ENCODE assay signal across 9 cellular contexts in genomic region chr11:64743591-64744543, GRCh38. TPM values are rescaled to one million over a fixed set of nuclear protein-coding genes. Genes with fewer than 3 reads are reported as not detected.
DNase-seq lines count a peak whose midpoint lies in the region; ATAC-seq, FAIRE-seq and TF ChIP-seq lines count a peak whose summit lies in the region.
"Had no signal": no experiment of that assay in that cellular context is flagged by ENCODE, and none has a peak within 500 bp of the region (broad histone marks: within the 10 kb centered on the region; RNA-seq: fewer than 3 reads in every experiment).

Gene RASGRP2 (minus strand): TSS chr11:64744142. CDS start chr11:64742866, 1,276 bp downstream.

- POLR2A ChIA-PET in GM12878 (lab: Charles Lee), result interaction anchor here (0.8 kb wide), 1 partner anchor 28 kb away, joined by 4 read pairs; no protein-coding TSS in a partner anchor

- H3K27ac ChIP-seq in BLaER1, result peak within 1 kb of the TSS; percentile 99
- no peak within 1 kb of the TSS for H3K27ac ChIP-seq in GM12878 (ENCODE audit: control insufficient read depth, insufficient read depth)

- intact Hi-C loops in GM12878 (cut with micrococcal nuclease; ENCODE audit: unreplicated experiment), result loop anchor here (1.0 to 2.0 kb wide), 5 partner anchors 23 to 295 kb away; no protein-coding TSS in a partner anchor

- H3K4me1 ChIP-seq in BLaER1, result peaks cover 50% of the 10 kb centered on the region
- H3K4me1 ChIP-seq in GM12878 (ENCODE audit: control insufficient read depth, insufficient read depth, low read length), result peaks cover 29% of the 10 kb centered on the region

- TSS peak; percentile 68 for BruUV-seq in GM12878 (replicated peaks; lab: Mats Ljungman, UMichigan)

- H3K4me3 ChIP-seq in BLaER1, result peak within 1 kb of the TSS; percentile 75
- H3K4me3 ChIP-seq in GM12878, result peak within 1 kb of the TSS; percentile 68

- peak; percentile 55 for TF ChIP-seq RAD21 in GM12878 (IDR thresholded peaks at IDR 0.05; ENCODE audit: insufficient read depth, low read depth, low read length)

- H3K36me3 ChIP-seq in BLaER1, result peaks cover 25% of the 10 kb centered on the region
- no peaks in the 10 kb centered on the region for H3K36me3 ChIP-seq in GM12878 (ENCODE audit: control insufficient read depth in 2 of 2, insufficient read depth in 2 of 2, low read length in 1 of 2)

- SMC1A ChIA-PET in GM12878 (lab: Charles Lee; ENCODE audit: uncharacterized antibody, unreplicated experiment), result interaction anchor here (0.8 to 3.2 kb wide), 5 partner anchors 19 to 55 kb away, joined by 3 to 15 read pairs (median 8); no protein-coding TSS in a partner anchor

- in situ Hi-C loops in GM12878 (cut with MboI), result no loop called here

- TF ChIP-seq CTCF in GM12878 (IDR thresholded peaks at IDR 0.05 in 2 of 3, conservative IDR thresholded peaks at IDR 0.05 in 1 of 3; ENCODE audit: control insufficient read depth in 2 of 3, extremely low read depth in 1 of 3, insufficient read depth in 1 of 3, low read depth in 3 of 3, low read length in 3 of 3), result peak; percentile 67 to 84 (median 74)

- H3K27me3 ChIP-seq in BLaER1 (no peaks in the 10 kb centered on the region), GM12878 (replicated peaks in 1 of 2; ENCODE audit: control insufficient read depth in 2 of 2, insufficient read depth in 2 of 2, low read length in 1 of 2) (peaks cover 0 to 5% of the 10 kb centered on the region in 2 experiments; a peak in 3 of 4 replicates)

- peak; percentile 65 for ATAC-seq in GM12878
- no peak for ATAC-seq in HG03135 (IDR thresholded peaks at IDR 0.05; ENCODE audit: unreplicated experiment)

- no peak; the same call in 1 of the 2 replicates for TF ChIP-seq POLR2A in GM12878 (IDR thresholded peaks at IDR 0.05; ENCODE audit: low read depth, low read length)

- DNase-seq in HK-2 (ENCODE audit: unreplicated experiment) (peak; percentile 52), T-helper 9 cell (peak; percentile 90), GM12878 (ENCODE audit: low read depth, low spot score) (no peak), iPS-NIHi7 (ENCODE audit: extremely low spot score) (peak; percentile 71), NCI-H187 (lab: John Stamatoyannopoulos, UW) (no peak)
- peak; percentile 48 to 82 (median 65) for DNase-seq in stimulated activated CD4-positive, alpha-beta T cell treated with anti-CD3 and anti-CD28 coated beads, Interleukin-12 subunit alpha, Interleukin-12 subunit beta, amount 100 ng/mL, for 48 hours (ENCODE audit: low read depth in 2 of 3, low spot score in 1 of 3)

- no peak for TF ChIP-seq EP300 in GM12878 (IDR thresholded peaks at IDR 0.05; ENCODE audit: borderline replicate concordance in 1 of 2, control insufficient read depth in 1 of 2, low read depth in 2 of 2, low read length in 2 of 2)

- H2AFZ ChIP-seq in GM12878 (ENCODE audit: control insufficient read depth, low read depth, low read length), result peak within 1 kb of the TSS; percentile 77; the same call in 1 of the 2 replicates

- H3K4me2 ChIP-seq in BLaER1 (peak within 1 kb of the TSS; percentile 98), GM12878 (ENCODE audit: control insufficient read depth, insufficient read depth) (peak within 1 kb of the TSS; percentile 98)

- CTCF ChIA-PET in GM12878 (lab: Yijun Ruan, JAX), result interaction anchor here (0.6 to 9.7 kb wide), 29 partner anchors 9 to 1968 kb away, joined by 3 to 86 read pairs (median 4); partner anchors contain the start of genes PRDX5 and SF1

- FAIRE-seq in GM12878 (lab: Jason Lieb, UNC), result peak; percentile 13

- RAD21 ChIA-PET in GM12878 (lab: Charles Lee; ENCODE audit: unreplicated experiment), result interaction anchor here (0.6 to 3.6 kb wide), 9 partner anchors 17 to 105 kb away, joined by 3 to 21 read pairs (median 4); partner anchors contain the start of genes MEN1 and SF1

- 2% methylated on average over 56 of the region's 57 CpGs for WGBS in GM12878 (ENCODE audit: insufficient coverage, insufficient replicate concordance, low lambda C conversion rate, missing lambda C conversion rate)

- no peaks in the 10 kb centered on the region for H3K79me2 ChIP-seq in GM12878 (ENCODE audit: control insufficient read depth, insufficient read depth, low read length)

- H4K20me1 ChIP-seq in BLaER1 (peaks cover 39% of the 10 kb centered on the region), GM12878 (ENCODE audit: control insufficient read depth, insufficient read depth) (no peaks in the 10 kb centered on the region)

- H3K9ac ChIP-seq in BLaER1 (peak within 1 kb of the TSS; percentile 91), GM12878 (ENCODE audit: control insufficient read depth, insufficient read depth, low read length) (peak within 1 kb of the TSS; percentile 34)

- no peaks in the 10 kb centered on the region for H3K9me3 ChIP-seq in BLaER1
- no peaks in the 10 kb centered on the region for H3K9me3 ChIP-seq in GM12878 (replicated peaks; ENCODE audit: control insufficient read depth, insufficient read depth, low read length)

TF ChIP-seq in GM12878, 131 proteins besides CTCF, POLR2A, EP300 and RAD21 (continues in another document):
- TF ChIP-seq, protein P1, sequence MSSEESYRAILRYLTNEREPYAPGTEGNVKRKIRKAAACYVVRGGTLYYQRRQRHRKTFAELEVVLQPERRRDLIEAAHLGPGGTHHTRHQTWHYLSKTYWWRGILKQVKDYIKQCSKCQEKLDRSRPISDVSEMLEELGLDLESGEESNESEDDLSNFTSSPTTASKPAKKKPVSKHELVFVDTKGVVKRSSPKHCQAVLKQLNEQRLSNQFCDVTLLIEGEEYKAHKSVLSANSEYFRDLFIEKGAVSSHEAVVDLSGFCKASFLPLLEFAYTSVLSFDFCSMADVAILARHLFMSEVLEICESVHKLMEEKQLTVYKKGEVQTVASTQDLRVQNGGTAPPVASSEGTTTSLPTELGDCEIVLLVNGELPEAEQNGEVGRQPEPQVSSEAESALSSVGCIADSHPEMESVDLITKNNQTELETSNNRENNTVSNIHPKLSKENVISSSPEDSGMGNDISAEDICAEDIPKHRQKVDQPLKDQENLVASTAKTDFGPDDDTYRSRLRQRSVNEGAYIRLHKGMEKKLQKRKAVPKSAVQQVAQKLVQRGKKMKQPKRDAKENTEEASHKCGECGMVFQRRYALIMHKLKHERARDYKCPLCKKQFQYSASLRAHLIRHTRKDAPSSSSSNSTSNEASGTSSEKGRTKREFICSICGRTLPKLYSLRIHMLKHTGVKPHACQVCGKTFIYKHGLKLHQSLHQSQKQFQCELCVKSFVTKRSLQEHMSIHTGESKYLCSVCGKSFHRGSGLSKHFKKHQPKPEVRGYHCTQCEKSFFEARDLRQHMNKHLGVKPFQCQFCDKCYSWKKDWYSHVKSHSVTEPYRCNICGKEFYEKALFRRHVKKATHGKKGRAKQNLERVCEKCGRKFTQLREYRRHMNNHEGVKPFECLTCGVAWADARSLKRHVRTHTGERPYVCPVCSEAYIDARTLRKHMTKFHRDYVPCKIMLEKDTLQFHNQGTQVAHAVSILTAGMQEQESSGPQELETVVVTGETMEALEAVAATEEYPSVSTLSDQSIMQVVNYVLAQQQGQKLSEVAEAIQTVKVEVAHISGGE (CRISPR knock-in tag; IDR thresholded peaks at IDR 0.05), result no peak
- no peak for TF ChIP-seq RB1 (IDR thresholded peaks at IDR 0.05; ENCODE audit: borderline replicate concordance)
- TF ChIP-seq MLLT1 (IDR thresholded peaks at IDR 0.05), result no peak

RNA-seq across cellular contexts. Expression of gene RASGRP2, which starts in this region (rescaled TPM):
- total RNA-seq in GM12878 (2013; cell fraction: nucleolus; rRNA removed), result 17.4 and 18.5 TPM in 2 replicates
- total RNA-seq in GM12878 (2014; rRNA removed), result 5.5 and 6.8 TPM in 2 replicates
- total RNA-seq in GM12878 (2014; rRNA removed; fragmentation: Illumina TruSeq; extraction: Trizol), result 1.7 and 3.0 TPM in 2 replicates
- total RNA-seq in GM12878 (2021), result 8.3 and 9.0 TPM in 2 replicates
- 4.3 TPM for polyA plus RNA-seq in GM12878 (2011; ENCODE audit: low read depth)
- 3.0 and 6.2 TPM in 2 replicates for polyA plus RNA-seq in GM12878 (2011; rRNA removed)
- polyA plus RNA-seq in GM12878 (2011; cell fraction: cytosol; rRNA removed), result 6.3 and 8.3 TPM in 2 replicates
- 39.4 and 45.3 TPM in 2 replicates for polyA plus RNA-seq in GM12878 (2011; cell fraction: nucleus; rRNA removed)
- 7.1 and 14.4 TPM in 2 replicates for polyA plus RNA-seq in GM12878 (2012)
- 2.6 and 2.7 TPM in 2 replicates for polyA plus RNA-seq in GM12878 (2014; fragmentation: Illumina TruSeq; extraction: Trizol)
- polyA plus RNA-seq in GM12878 (2014; fragmentation: Nextera tagmentation; extraction: Ambion mirVana), result under 1 TPM; 0.26 to 0.66 TPM
- polyA plus RNA-seq in GM12878 (2014; rRNA removed), result 7.0 and 11.2 TPM in 2 replicates
- polyA plus RNA-seq in GM12878 (2016; fragmentation: Nextera tagmentation; extraction: Ambion mirVana), result 1 to 10 TPM; 4.5 to 6.4 TPM
- polyA minus RNA-seq in GM12878 (2011; rRNA and poly(A)+ RNA removed), result 2.6 and 3.7 TPM in 2 replicates
- polyA minus RNA-seq in GM12878 (2011; cell fraction: cytosol; rRNA and poly(A)+ RNA removed), result 2.1 and 3.2 TPM in 2 replicates
- 5.0 and 6.9 TPM in 2 replicates for polyA minus RNA-seq in GM12878 (2011; cell fraction: nucleus; rRNA and poly(A)+ RNA removed)
- total RNA-seq: HT1080 had no signal

Comparison
In these comparisons a context has a peak if more than half of its experiments do, and no peak if none do; other contexts are left out.
1. DNase-seq: peak in HK-2 (single experiment), T-helper 9 cell (single experiment), iPS-NIHi7 (single experiment) and stimulated activated CD4-positive, alpha-beta T cell treated with anti-CD3 and anti-CD28 coated beads, Interleukin-12 subunit alpha, Interleukin-12 subunit beta, amount 100 ng/mL, for 48 hours (3 of 3); none in GM12878 (single experiment) and NCI-H187 (0 of 2).